21 cellular contexts compared by ENCODE assay signal in genomic region chr7:79332091-79332490, GRCh38.
DNase-seq lines count a peak whose midpoint lies in the region; ATAC-seq and TF ChIP-seq lines count a peak whose summit lies in the region.
"Had no signal": no experiment of that assay in that cellular context is flagged by ENCODE, and none has a peak within 500 bp of the region (broad histone marks: within the 10 kb centered on the region; RNA-seq: fewer than 3 reads in every experiment).

No MANE protein-coding gene starts in this region.

- DNase-seq in AG10803 (ENCODE audit: low read depth) (peak; percentile 64), HFFc6 (peak; percentile 9), epithelial cell of esophagus (ENCODE audit: low read depth) (peak; percentile 36), foreskin fibroblast (peak; percentile 7 to 53), T-helper 2 cell (no peak)
- no peak for DNase-seq in activated CD4-positive, alpha-beta T cell treated with anti-CD3 and anti-CD28 coated beads for 1 hour
- DNase-seq in naive thymus-derived CD4-positive, alpha-beta T cell, result no peak
- DNase-seq: BE2C; Caco-2; CD4-positive, alpha-beta T cell; IMR-90; NCI-H1048; NCI-H1436; NCI-H1930; NCI-H345; NCI-H526; PC-9; SJCRH30 had no signal

- H3K36me3 Mint-ChIP-seq in HFFc6 (ENCODE audit: low read depth), result no peaks in the 10 kb centered on the region; the same call in 1 of the 2 replicates
- no peaks in the 10 kb centered on the region for H3K36me3 Mint-ChIP-seq in naive thymus-derived CD4-positive, alpha-beta T cell

- no peaks in the 10 kb centered on the region for H3K36me3 ChIP-seq in naive thymus-derived CD4-positive, alpha-beta T cell (ENCODE audit: control insufficient read depth in 2 of 3, insufficient read depth in 3 of 3, low read length in 3 of 3)
- H3K36me3 ChIP-seq: BE2C, SJCRH30 had no signal

- peaks cover 23% of the 10 kb centered on the region for H3K4me1 Mint-ChIP-seq in HFFc6 (ENCODE audit: low read depth)
- no peaks in the 10 kb centered on the region for H3K4me1 Mint-ChIP-seq in naive thymus-derived CD4-positive, alpha-beta T cell

- no peak for ATAC-seq in naive thymus-derived CD4-positive, alpha-beta T cell
- ATAC-seq in HG03460 (IDR thresholded peaks at IDR 0.05; ENCODE audit: unreplicated experiment), result no peak

- no peak for TF ChIP-seq CTCF in AG10803 (conservative IDR thresholded peaks at IDR 0.05; ENCODE audit: low read length)
- no peak for TF ChIP-seq CTCF in HFFc6 (IDR thresholded peaks at IDR 0.05)
- no peak for TF ChIP-seq CTCF in epithelial cell of esophagus (IDR thresholded peaks at IDR 0.05; ENCODE audit: insufficient read depth, low read depth, low read length, missing control alignments)
- no peak for TF ChIP-seq CTCF in foreskin fibroblast (IDR thresholded peaks at IDR 0.05; ENCODE audit: low read depth, low read length)

- no peaks in the 10 kb centered on the region for H3K4me1 ChIP-seq in naive thymus-derived CD4-positive, alpha-beta T cell (ENCODE audit: control insufficient read depth in 2 of 2, insufficient read depth in 2 of 2, low read length in 2 of 2)
- H3K4me1 ChIP-seq: Caco-2, SJCRH30 had no signal

- intact Hi-C loops in naive thymus-derived CD4-positive, alpha-beta T cell (cut with micrococcal nuclease), result no loop called here

- no peaks in the 10 kb centered on the region for H3K9me3 Mint-ChIP-seq in HFFc6
- H3K9me3 Mint-ChIP-seq in naive thymus-derived CD4-positive, alpha-beta T cell, result peaks cover 0 to 1% (median 0%) of the 10 kb centered on the region in 11 donors
- H3K9me3 Mint-ChIP-seq: CD4-positive, alpha-beta T cell had no signal

- H3K9me3 ChIP-seq in naive thymus-derived CD4-positive, alpha-beta T cell (ENCODE audit: control insufficient read depth in 2 of 3, low read length in 3 of 3), result no peaks in the 10 kb centered on the region
- H3K9me3 ChIP-seq: BE2C, Caco-2, SJCRH30 had no signal

- H3K27ac Mint-ChIP-seq in HFFc6, result peak overlapping the region; percentile 28; the same call in 1 of the 2 replicates
- H3K27ac Mint-ChIP-seq in naive thymus-derived CD4-positive, alpha-beta T cell, result no peak overlapping the region
- H3K27ac Mint-ChIP-seq: CD4-positive, alpha-beta T cell had no signal

- H3K27me3 Mint-ChIP-seq in HFFc6 (ENCODE audit: insufficient read depth), result no peaks in the 10 kb centered on the region
- H3K27me3 Mint-ChIP-seq in naive thymus-derived CD4-positive, alpha-beta T cell, result no peaks in the 10 kb centered on the region
- H3K27me3 Mint-ChIP-seq: CD4-positive, alpha-beta T cell had no signal

- H3K4me3 ChIP-seq in AG10803 (ENCODE audit: low read length) (no peak overlapping the region), epithelial cell of esophagus (ENCODE audit: low read length) (no peak overlapping the region), foreskin fibroblast (ENCODE audit: low read depth in 1 of 2, low read length in 2 of 2) (no peak overlapping the region)
- H3K4me3 ChIP-seq in naive thymus-derived CD4-positive, alpha-beta T cell (ENCODE audit: low read length), result no peak overlapping the region
- H3K4me3 ChIP-seq: PC-9, SJCRH30 had no signal

- POLR2A ChIA-PET in naive thymus-derived CD4-positive, alpha-beta T cell (lab: Charles Lee), result no interaction called here

- peak overlapping the region; percentile 50; the same call in 1 of the 2 replicates for H3K4me3 Mint-ChIP-seq in HFFc6
- no peak overlapping the region for H3K4me3 Mint-ChIP-seq in naive thymus-derived CD4-positive, alpha-beta T cell
- H3K4me3 Mint-ChIP-seq: CD4-positive, alpha-beta T cell had no signal

- H3K27ac ChIP-seq in naive thymus-derived CD4-positive, alpha-beta T cell (ENCODE audit: low read depth, low read length), result no peak overlapping the region
- H3K27ac ChIP-seq: 22Rv1, HL-60, PC-9, SJCRH30 had no signal

- no peaks in the 10 kb centered on the region for H3K27me3 ChIP-seq in naive thymus-derived CD4-positive, alpha-beta T cell (ENCODE audit: control insufficient read depth in 2 of 2, insufficient read depth in 2 of 2, low read length in 2 of 2)
- H3K27me3 ChIP-seq: BE2C, SJCRH30 had no signal

- CTCF ChIA-PET in naive thymus-derived CD4-positive, alpha-beta T cell (lab: Charles Lee), result no interaction called here

Comparison
In these comparisons a context has a peak if more than half of its experiments do, and no peak if none do; other contexts are left out.
1. DNase-seq: peak in AG10803 (single experiment), HFFc6 (single experiment), epithelial cell of esophagus (single experiment) and foreskin fibroblast (2 of 2); none in T-helper 2 cell (0 of 5), activated CD4-positive, alpha-beta T cell treated with anti-CD3 and anti-CD28 coated beads for 1 hour (single experiment) and naive thymus-derived CD4-positive, alpha-beta T cell (0 of 9).